27 cellular contexts compared by ENCODE assay signal in the genomic region with DNA sequence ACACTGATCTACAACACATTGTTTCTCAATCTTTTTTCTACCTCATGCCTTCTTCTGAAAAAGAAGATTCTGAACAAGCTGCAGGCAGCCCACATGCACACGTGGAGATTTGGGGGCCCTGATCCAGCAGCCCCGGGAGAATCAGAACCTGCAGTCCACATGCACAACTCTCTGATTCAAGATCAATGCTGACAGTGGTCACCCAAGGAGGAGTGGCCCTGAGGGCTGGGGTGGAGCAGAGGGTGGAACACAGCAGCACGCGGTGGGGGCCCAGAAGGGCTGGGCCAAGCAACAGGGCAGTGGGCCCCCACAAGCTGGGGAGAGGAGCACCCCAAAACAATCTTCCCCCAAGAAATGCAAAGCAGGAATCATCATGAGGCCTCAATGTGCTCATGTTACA.
"Had no signal": no experiment of that assay in that cellular context is flagged by ENCODE, and none has a peak within 500 bp of the region (broad histone marks: within the 10 kb centered on the region; RNA-seq: fewer than 3 reads in every experiment).

No MANE protein-coding gene starts in this region.

- H3K36me3 ChIP-seq: pancreas, right lobe of liver, sigmoid colon, stomach, thoracic aorta, thyroid gland, tibial nerve, upper lobe of left lung, vagina had no signal

- H3K27ac ChIP-seq: psoas muscle, right lobe of liver, sigmoid colon, stomach, thoracic aorta, tibial nerve, upper lobe of left lung, vagina had no signal

- H3K27me3 Mint-ChIP-seq: natural killer cell treated with Interleukin-12 subunit alpha and Interleukin-12 subunit beta and Interleukin-15 and Interleukin-18, amount 100 ng/mL, for 72 hours; progenitor cell of endocrine pancreas; stimulated activated naive B cell treated with anti-CD40 and anti-IgM and Interleukin-4, amounts not matched to agents 10 μg/mL and 1 μg/mL and 100 μg/mL, for 72 hours; stimulated activated naive CD8-positive, alpha-beta T cell treated with anti-CD3 and anti-CD28 coated beads, Interleukin-15, Interleukin-2, amounts not matched to agents 100 ng/mL and 50 ng/mL, for 24 hours had no signal

- H3K27ac Mint-ChIP-seq: naive thymus-derived CD8-positive, alpha-beta T cell; natural killer cell treated with Interleukin-12 subunit alpha and Interleukin-12 subunit beta and Interleukin-15 and Interleukin-18, amount 100 ng/mL, for 72 hours; nephron progenitor cell; progenitor cell of endocrine pancreas; stimulated activated effector memory CD8-positive, alpha-beta T cell treated with anti-CD3 and anti-CD28 coated beads, Interleukin-12 subunit alpha, Interleukin-12 subunit beta, amount 100 ng/mL, for 72 hours; stimulated activated naive B cell treated with anti-CD40 and anti-IgM and Interleukin-4, amounts not matched to agents 10 μg/mL and 1 μg/mL and 100 μg/mL, for 72 hours; stimulated activated naive CD8-positive, alpha-beta T cell treated with anti-CD3 and anti-CD28 coated beads, Interleukin-15, Interleukin-2, amounts not matched to agents 100 ng/mL and 50 ng/mL, for 24 hours had no signal

- H3K4me1 ChIP-seq: pancreas, psoas muscle, sigmoid colon, tibial nerve, upper lobe of left lung had no signal

- H3K4me3 ChIP-seq: pancreas, psoas muscle, right lobe of liver, sigmoid colon, stomach, thoracic aorta, thyroid gland, tibial nerve, upper lobe of left lung, vagina had no signal

- H3K36me3 Mint-ChIP-seq: naive thymus-derived CD8-positive, alpha-beta T cell; natural killer cell treated with Interleukin-12 subunit alpha and Interleukin-12 subunit beta and Interleukin-15 and Interleukin-18, amount 100 ng/mL, for 72 hours; stimulated activated effector memory CD8-positive, alpha-beta T cell treated with anti-CD3 and anti-CD28 coated beads, Interleukin-12 subunit alpha, Interleukin-12 subunit beta, amount 100 ng/mL, for 72 hours; stimulated activated naive B cell treated with anti-CD40 and anti-IgM and Interleukin-4, amounts not matched to agents 10 μg/mL and 1 μg/mL and 100 μg/mL, for 72 hours had no signal

- H3K4me3 Mint-ChIP-seq: naive thymus-derived CD8-positive, alpha-beta T cell; natural killer cell treated with Interleukin-12 subunit alpha and Interleukin-12 subunit beta and Interleukin-15 and Interleukin-18, amount 100 ng/mL, for 72 hours; nephron progenitor cell; neural crest cell; stimulated activated effector memory CD8-positive, alpha-beta T cell treated with anti-CD3 and anti-CD28 coated beads, Interleukin-12 subunit alpha, Interleukin-12 subunit beta, amount 100 ng/mL, for 72 hours; stimulated activated naive B cell treated with anti-CD40 and anti-IgM and Interleukin-4, amounts not matched to agents 10 μg/mL and 1 μg/mL and 100 μg/mL, for 72 hours; stimulated activated naive CD8-positive, alpha-beta T cell treated with anti-CD3 and anti-CD28 coated beads, Interleukin-15, Interleukin-2, amounts not matched to agents 100 ng/mL and 50 ng/mL, for 24 hours had no signal

- ATAC-seq: naive thymus-derived CD8-positive, alpha-beta T cell; psoas muscle; stimulated activated effector memory CD8-positive, alpha-beta T cell treated with anti-CD3 and anti-CD28 coated beads, Interleukin-12 subunit alpha, Interleukin-12 subunit beta, amount 100 ng/mL, for 72 hours; stimulated activated naive B cell treated with anti-CD40 and anti-IgM and Interleukin-4, amounts not matched to agents 10 μg/mL and 1 μg/mL and 100 μg/mL, for 72 hours had no signal

- DNase-seq: naive thymus-derived CD8-positive, alpha-beta T cell; nephron progenitor cell; occipital lobe; pancreas; psoas muscle; right cardiac atrium; right lobe of liver; sigmoid colon; small intestine; stimulated activated CD4-positive, alpha-beta T cell treated with anti-CD3 and anti-CD28 coated beads, Interleukin-15, amount 100 ng/mL, for 24 hours; stimulated activated CD4-positive, alpha-beta T cell treated with anti-CD3 and anti-CD28 coated beads, Interleukin-2, amount 100 ng/mL, for 24 hours; stimulated activated CD4-positive, alpha-beta T cell treated with anti-CD3 and anti-CD28 coated beads, Interleukin-2, amount 100 ng/mL, for 48 hours; stimulated activated CD4-positive, alpha-beta T cell treated with anti-CD3 and anti-CD28 coated beads, Interleukin-4, amount 100 ng/mL, for 24 hours; stimulated activated naive B cell treated with anti-CD40 and anti-IgM and Interleukin-4, amounts not matched to agents 10 μg/mL and 1 μg/mL and 100 μg/mL, for 72 hours; stimulated activated naive CD4-positive, alpha-beta T cell treated with Interleukin-2 at 50 U/mL for 16 hours; stomach; thyroid gland; trophoblast cell; upper lobe of left lung had no signal

- H3K4me1 Mint-ChIP-seq: naive thymus-derived CD8-positive, alpha-beta T cell; stimulated activated effector memory CD8-positive, alpha-beta T cell treated with anti-CD3 and anti-CD28 coated beads, Interleukin-12 subunit alpha, Interleukin-12 subunit beta, amount 100 ng/mL, for 72 hours; stimulated activated naive B cell treated with anti-CD40 and anti-IgM and Interleukin-4, amounts not matched to agents 10 μg/mL and 1 μg/mL and 100 μg/mL, for 72 hours had no signal

- H3K27me3 ChIP-seq: pancreas, right lobe of liver, sigmoid colon, stomach, thyroid gland, tibial nerve, upper lobe of left lung, vagina had no signal

- H3K9me3 Mint-ChIP-seq: naive thymus-derived CD8-positive, alpha-beta T cell; natural killer cell treated with Interleukin-12 subunit alpha and Interleukin-12 subunit beta and Interleukin-15 and Interleukin-18, amount 100 ng/mL, for 72 hours; nephron progenitor cell; neural crest cell; stimulated activated effector memory CD8-positive, alpha-beta T cell treated with anti-CD3 and anti-CD28 coated beads, Interleukin-12 subunit alpha, Interleukin-12 subunit beta, amount 100 ng/mL, for 72 hours; stimulated activated naive B cell treated with anti-CD40 and anti-IgM and Interleukin-4, amounts not matched to agents 10 μg/mL and 1 μg/mL and 100 μg/mL, for 72 hours; stimulated activated naive CD8-positive, alpha-beta T cell treated with anti-CD3 and anti-CD28 coated beads, Interleukin-15, Interleukin-2, amounts not matched to agents 100 ng/mL and 50 ng/mL, for 24 hours had no signal
